ENCODE assay signal across 1 cellular context in the genomic region with DNA sequence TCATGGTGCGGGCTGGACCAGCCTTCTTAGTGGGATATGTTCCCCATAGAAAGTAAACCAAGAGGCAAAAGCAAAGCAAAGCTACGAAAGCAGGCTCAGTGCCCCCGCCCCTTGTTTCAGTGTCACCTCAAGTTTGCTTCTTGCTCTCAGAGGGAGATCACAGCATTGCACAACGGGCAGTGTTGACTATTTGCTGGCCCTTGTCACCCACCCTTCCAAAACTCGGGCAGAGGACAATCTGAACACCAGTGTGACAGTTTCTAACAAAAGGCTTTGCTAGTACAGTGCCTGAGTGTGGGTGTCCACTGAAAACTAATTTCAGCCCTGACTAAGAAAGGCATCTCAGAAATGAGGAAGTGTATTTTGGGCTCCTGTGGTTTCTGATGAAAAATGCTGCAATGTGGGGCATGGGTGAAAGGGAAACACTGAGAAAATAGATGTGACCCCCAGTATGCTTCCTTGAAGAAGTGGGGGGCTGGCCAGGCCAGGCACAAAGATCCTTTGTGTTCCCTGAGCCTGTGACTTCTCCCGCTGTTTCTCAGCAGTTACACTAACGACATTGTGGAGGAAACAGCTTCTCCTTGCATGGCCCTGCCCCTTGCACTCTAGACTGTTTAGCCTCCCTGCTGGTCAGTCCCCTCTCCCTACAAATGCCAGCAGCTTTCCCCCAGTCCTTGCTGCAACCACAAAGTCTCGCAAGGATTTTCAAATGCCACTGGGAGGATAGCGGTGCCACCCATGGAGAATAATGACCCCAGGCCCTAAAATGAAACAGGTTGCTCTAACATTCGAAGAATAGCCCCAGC.
TF ChIP-seq lines count a peak whose summit lies in the region.

No MANE protein-coding gene starts in this region.

TF ChIP-seq in HepG2, 621 proteins besides CTCF, POLR2A, EP300 and RAD21 (continued from another document and continues in another):
- TF ChIP-seq, protein P1, sequence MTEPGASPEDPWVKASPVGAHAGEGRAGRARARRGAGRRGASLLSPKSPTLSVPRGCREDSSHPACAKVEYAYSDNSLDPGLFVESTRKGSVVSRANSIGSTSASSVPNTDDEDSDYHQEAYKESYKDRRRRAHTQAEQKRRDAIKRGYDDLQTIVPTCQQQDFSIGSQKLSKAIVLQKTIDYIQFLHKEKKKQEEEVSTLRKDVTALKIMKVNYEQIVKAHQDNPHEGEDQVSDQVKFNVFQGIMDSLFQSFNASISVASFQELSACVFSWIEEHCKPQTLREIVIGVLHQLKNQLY (CRISPR knock-in tag; IDR thresholded peaks at IDR 0.05), result no peak
- no peak for TF ChIP-seq ZNF788 (CRISPR knock-in tag; IDR thresholded peaks at IDR 0.05; ENCODE audit: borderline replicate concordance)
- no peak for TF ChIP-seq RCOR2 (CRISPR knock-in tag; IDR thresholded peaks at IDR 0.05)
- TF ChIP-seq ZNF83 (CRISPR knock-in tag; IDR thresholded peaks at IDR 0.05; ENCODE audit: borderline replicate concordance), result no peak
- 0 out of 2 replicates have a peak, but pooled peaks have one; percentile 22 for TF ChIP-seq BCL6 (CRISPR knock-in tag; IDR thresholded peaks at IDR 0.05)
- TF ChIP-seq HNRNPH1 (optimal IDR thresholded peaks at IDR 0.05; ENCODE audit: low read depth, low read length), result no peak
- TF ChIP-seq PHF5A (CRISPR knock-in tag; IDR thresholded peaks at IDR 0.05; ENCODE audit: low read depth, unreplicated experiment), result no peak
- TF ChIP-seq GATAD2A (CRISPR knock-in tag; IDR thresholded peaks at IDR 0.05), result peak; percentile 41; the same call in 1 of the 2 replicates
- TF ChIP-seq ZNF547 (CRISPR knock-in tag; IDR thresholded peaks at IDR 0.05), result no peak
- TF ChIP-seq FOXJ3 (CRISPR knock-in tag; IDR thresholded peaks at IDR 0.05; ENCODE audit: borderline replicate concordance), result no peak
- TF ChIP-seq ZNF772 (CRISPR knock-in tag; IDR thresholded peaks at IDR 0.05), result no peak
- TF ChIP-seq BRCA1 (CRISPR knock-in tag; IDR thresholded peaks at IDR 0.05), result no peak
- no peak; the same call in 1 of the 2 replicates for TF ChIP-seq PHF8 (CRISPR knock-in tag; IDR thresholded peaks at IDR 0.05)
- TF ChIP-seq POGZ (CRISPR knock-in tag; IDR thresholded peaks at IDR 0.05), result no peak; the same call in 1 of the 2 replicates
- TF ChIP-seq, protein P2, sequence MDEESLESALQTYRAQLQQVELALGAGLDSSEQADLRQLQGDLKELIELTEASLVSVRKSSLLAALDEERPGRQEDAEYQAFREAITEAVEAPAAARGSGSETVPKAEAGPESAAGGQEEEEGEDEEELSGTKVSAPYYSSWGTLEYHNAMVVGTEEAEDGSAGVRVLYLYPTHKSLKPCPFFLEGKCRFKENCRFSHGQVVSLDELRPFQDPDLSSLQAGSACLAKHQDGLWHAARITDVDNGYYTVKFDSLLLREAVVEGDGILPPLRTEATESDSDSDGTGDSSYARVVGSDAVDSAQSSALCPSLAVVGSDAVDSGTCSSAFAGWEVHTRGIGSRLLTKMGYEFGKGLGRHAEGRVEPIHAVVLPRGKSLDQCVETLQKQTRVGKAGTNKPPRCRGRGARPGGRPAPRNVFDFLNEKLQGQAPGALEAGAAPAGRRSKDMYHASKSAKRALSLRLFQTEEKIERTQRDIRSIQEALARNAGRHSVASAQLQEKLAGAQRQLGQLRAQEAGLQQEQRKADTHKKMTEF (CRISPR knock-in tag; IDR thresholded peaks at IDR 0.05), result no peak
- no peak for TF ChIP-seq ZNF367 (CRISPR knock-in tag; IDR thresholded peaks at IDR 0.05; ENCODE audit: borderline replicate concordance)
- TF ChIP-seq ZNF30 (CRISPR knock-in tag; IDR thresholded peaks at IDR 0.05), result no peak
- no peak for TF ChIP-seq CCAR2 (optimal IDR thresholded peaks at IDR 0.05; ENCODE audit: low read depth, low read length)
- no peak for TF ChIP-seq NFYC (CRISPR knock-in tag; IDR thresholded peaks at IDR 0.05)
- no peak for TF ChIP-seq ZSCAN12 (CRISPR knock-in tag; IDR thresholded peaks at IDR 0.05)
- no peak for TF ChIP-seq FOXA1 (IDR thresholded peaks at IDR 0.05)
- TF ChIP-seq FOXA1 (CRISPR knock-in tag; IDR thresholded peaks at IDR 0.05), result peak; percentile 71
- TF ChIP-seq ZNF557 (CRISPR knock-in tag; IDR thresholded peaks at IDR 0.05), result no peak
- no peak for TF ChIP-seq SIX4 (CRISPR knock-in tag; IDR thresholded peaks at IDR 0.05)
- TF ChIP-seq ZFYVE20 (CRISPR knock-in tag; IDR thresholded peaks at IDR 0.05; ENCODE audit: borderline replicate concordance, low read depth), result no peak
- TF ChIP-seq ZNF431 (CRISPR knock-in tag; IDR thresholded peaks at IDR 0.05; ENCODE audit: borderline replicate concordance, low read depth), result no peak
- TF ChIP-seq, protein P3, sequence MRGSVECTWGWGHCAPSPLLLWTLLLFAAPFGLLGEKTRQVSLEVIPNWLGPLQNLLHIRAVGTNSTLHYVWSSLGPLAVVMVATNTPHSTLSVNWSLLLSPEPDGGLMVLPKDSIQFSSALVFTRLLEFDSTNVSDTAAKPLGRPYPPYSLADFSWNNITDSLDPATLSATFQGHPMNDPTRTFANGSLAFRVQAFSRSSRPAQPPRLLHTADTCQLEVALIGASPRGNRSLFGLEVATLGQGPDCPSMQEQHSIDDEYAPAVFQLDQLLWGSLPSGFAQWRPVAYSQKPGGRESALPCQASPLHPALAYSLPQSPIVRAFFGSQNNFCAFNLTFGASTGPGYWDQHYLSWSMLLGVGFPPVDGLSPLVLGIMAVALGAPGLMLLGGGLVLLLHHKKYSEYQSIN (CRISPR knock-in tag; IDR thresholded peaks at IDR 0.05; ENCODE audit: borderline replicate concordance), result no peak
- TF ChIP-seq ZNF879 (CRISPR knock-in tag; IDR thresholded peaks at IDR 0.05), result no peak
- TF ChIP-seq RBM22 (optimal IDR thresholded peaks at IDR 0.05; ENCODE audit: low read length), result no peak
- no peak for TF ChIP-seq MTF2 (CRISPR knock-in tag; IDR thresholded peaks at IDR 0.05; ENCODE audit: borderline replicate concordance)
- TF ChIP-seq KLF15 (CRISPR knock-in tag; IDR thresholded peaks at IDR 0.05; ENCODE audit: borderline replicate concordance), result no peak
- TF ChIP-seq REL (CRISPR knock-in tag; conservative IDR thresholded peaks at IDR 0.05), result no peak
- TF ChIP-seq ZNF326 (CRISPR knock-in tag; IDR thresholded peaks at IDR 0.05; ENCODE audit: borderline replicate concordance), result no peak
- TF ChIP-seq RORA (CRISPR knock-in tag; IDR thresholded peaks at IDR 0.05), result no peak
- TF ChIP-seq, protein P4, sequence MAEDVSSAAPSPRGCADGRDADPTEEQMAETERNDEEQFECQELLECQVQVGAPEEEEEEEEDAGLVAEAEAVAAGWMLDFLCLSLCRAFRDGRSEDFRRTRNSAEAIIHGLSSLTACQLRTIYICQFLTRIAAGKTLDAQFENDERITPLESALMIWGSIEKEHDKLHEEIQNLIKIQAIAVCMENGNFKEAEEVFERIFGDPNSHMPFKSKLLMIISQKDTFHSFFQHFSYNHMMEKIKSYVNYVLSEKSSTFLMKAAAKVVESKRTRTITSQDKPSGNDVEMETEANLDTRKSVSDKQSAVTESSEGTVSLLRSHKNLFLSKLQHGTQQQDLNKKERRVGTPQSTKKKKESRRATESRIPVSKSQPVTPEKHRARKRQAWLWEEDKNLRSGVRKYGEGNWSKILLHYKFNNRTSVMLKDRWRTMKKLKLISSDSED (CRISPR knock-in tag; IDR thresholded peaks at IDR 0.05), result no peak
- TF ChIP-seq NAIF1 (CRISPR knock-in tag; IDR thresholded peaks at IDR 0.05; ENCODE audit: borderline replicate concordance), result no peak
- TF ChIP-seq NR2F2 (IDR thresholded peaks at IDR 0.05; ENCODE audit: borderline replicate concordance, low read depth), result no peak
- TF ChIP-seq, protein P5, sequence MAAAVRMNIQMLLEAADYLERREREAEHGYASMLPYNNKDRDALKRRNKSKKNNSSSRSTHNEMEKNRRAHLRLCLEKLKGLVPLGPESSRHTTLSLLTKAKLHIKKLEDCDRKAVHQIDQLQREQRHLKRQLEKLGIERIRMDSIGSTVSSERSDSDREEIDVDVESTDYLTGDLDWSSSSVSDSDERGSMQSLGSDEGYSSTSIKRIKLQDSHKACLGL (CRISPR knock-in tag; IDR thresholded peaks at IDR 0.05), result peak; percentile 30; the same call in 1 of the 2 replicates
- TF ChIP-seq ZNF510 (CRISPR knock-in tag; IDR thresholded peaks at IDR 0.05; ENCODE audit: low read depth), result no peak
- TF ChIP-seq, protein P6, sequence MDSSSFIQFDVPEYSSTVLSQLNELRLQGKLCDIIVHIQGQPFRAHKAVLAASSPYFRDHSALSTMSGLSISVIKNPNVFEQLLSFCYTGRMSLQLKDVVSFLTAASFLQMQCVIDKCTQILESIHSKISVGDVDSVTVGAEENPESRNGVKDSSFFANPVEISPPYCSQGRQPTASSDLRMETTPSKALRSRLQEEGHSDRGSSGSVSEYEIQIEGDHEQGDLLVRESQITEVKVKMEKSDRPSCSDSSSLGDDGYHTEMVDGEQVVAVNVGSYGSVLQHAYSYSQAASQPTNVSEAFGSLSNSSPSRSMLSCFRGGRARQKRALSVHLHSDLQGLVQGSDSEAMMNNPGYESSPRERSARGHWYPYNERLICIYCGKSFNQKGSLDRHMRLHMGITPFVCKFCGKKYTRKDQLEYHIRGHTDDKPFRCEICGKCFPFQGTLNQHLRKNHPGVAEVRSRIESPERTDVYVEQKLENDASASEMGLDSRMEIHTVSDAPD (CRISPR knock-in tag; IDR thresholded peaks at IDR 0.05), result no peak
- TF ChIP-seq ZZZ3 (CRISPR knock-in tag; IDR thresholded peaks at IDR 0.05; ENCODE audit: borderline replicate concordance), result no peak
- no peak for TF ChIP-seq FOXP1 (IDR thresholded peaks at IDR 0.05)
- TF ChIP-seq FOXP1 (CRISPR knock-in tag; IDR thresholded peaks at IDR 0.05), result peak; percentile 46; the same call in 1 of the 2 replicates
- TF ChIP-seq, protein P7, sequence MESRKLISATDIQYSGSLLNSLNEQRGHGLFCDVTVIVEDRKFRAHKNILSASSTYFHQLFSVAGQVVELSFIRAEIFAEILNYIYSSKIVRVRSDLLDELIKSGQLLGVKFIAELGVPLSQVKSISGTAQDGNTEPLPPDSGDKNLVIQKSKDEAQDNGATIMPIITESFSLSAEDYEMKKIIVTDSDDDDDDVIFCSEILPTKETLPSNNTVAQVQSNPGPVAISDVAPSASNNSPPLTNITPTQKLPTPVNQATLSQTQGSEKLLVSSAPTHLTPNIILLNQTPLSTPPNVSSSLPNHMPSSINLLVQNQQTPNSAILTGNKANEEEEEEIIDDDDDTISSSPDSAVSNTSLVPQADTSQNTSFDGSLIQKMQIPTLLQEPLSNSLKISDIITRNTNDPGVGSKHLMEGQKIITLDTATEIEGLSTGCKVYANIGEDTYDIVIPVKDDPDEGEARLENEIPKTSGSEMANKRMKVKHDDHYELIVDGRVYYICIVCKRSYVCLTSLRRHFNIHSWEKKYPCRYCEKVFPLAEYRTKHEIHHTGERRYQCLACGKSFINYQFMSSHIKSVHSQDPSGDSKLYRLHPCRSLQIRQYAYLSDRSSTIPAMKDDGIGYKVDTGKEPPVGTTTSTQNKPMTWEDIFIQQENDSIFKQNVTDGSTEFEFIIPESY (CRISPR knock-in tag; IDR thresholded peaks at IDR 0.05), result no peak
- no peak for TF ChIP-seq SMARCC2 (IDR thresholded peaks at IDR 0.05)
- TF ChIP-seq, protein P8, sequence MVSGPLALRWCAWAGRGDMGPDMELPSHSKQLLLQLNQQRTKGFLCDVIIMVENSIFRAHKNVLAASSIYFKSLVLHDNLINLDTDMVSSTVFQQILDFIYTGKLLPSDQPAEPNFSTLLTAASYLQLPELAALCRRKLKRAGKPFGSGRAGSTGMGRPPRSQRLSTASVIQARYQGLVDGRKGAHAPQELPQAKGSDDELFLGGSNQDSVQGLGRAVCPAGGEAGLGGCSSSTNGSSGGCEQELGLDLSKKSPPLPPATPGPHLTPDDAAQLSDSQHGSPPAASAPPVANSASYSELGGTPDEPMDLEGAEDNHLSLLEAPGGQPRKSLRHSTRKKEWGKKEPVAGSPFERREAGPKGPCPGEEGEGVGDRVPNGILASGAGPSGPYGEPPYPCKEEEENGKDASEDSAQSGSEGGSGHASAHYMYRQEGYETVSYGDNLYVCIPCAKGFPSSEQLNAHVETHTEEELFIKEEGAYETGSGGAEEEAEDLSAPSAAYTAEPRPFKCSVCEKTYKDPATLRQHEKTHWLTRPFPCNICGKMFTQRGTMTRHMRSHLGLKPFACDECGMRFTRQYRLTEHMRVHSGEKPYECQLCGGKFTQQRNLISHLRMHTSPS (CRISPR knock-in tag; IDR thresholded peaks at IDR 0.05; ENCODE audit: low read depth), result no peak
- TF ChIP-seq ADNP (CRISPR knock-in tag; IDR thresholded peaks at IDR 0.05), result no peak
- no peak for TF ChIP-seq ZNF563 (CRISPR knock-in tag; IDR thresholded peaks at IDR 0.05)
- no peak for TF ChIP-seq ETV6 (CRISPR knock-in tag; conservative IDR thresholded peaks at IDR 0.05)
- TF ChIP-seq FIP1L1 (IDR thresholded peaks at IDR 0.05; ENCODE audit: borderline replicate concordance, insufficient read depth, low read depth, low read length), result no peak
- TF ChIP-seq MAZ (IDR thresholded peaks at IDR 0.05; ENCODE audit: borderline replicate concordance, low read depth, low read length), result no peak
- TF ChIP-seq MAZ (CRISPR knock-in tag; IDR thresholded peaks at IDR 0.05; ENCODE audit: low read depth), result no peak
- peak; percentile 38 for TF ChIP-seq ZNF781 (CRISPR knock-in tag; IDR thresholded peaks at IDR 0.05; ENCODE audit: borderline replicate concordance, not compliant biosample characterization)
- no peak for TF ChIP-seq NFIB (CRISPR knock-in tag; IDR thresholded peaks at IDR 0.05; ENCODE audit: borderline replicate concordance)
- TF ChIP-seq ZNF678 (CRISPR knock-in tag; IDR thresholded peaks at IDR 0.05), result no peak
- TF ChIP-seq EHMT2 (IDR thresholded peaks at IDR 0.05; ENCODE audit: borderline replicate concordance, low read depth, low read length), result no peak
- TF ChIP-seq, protein P9, sequence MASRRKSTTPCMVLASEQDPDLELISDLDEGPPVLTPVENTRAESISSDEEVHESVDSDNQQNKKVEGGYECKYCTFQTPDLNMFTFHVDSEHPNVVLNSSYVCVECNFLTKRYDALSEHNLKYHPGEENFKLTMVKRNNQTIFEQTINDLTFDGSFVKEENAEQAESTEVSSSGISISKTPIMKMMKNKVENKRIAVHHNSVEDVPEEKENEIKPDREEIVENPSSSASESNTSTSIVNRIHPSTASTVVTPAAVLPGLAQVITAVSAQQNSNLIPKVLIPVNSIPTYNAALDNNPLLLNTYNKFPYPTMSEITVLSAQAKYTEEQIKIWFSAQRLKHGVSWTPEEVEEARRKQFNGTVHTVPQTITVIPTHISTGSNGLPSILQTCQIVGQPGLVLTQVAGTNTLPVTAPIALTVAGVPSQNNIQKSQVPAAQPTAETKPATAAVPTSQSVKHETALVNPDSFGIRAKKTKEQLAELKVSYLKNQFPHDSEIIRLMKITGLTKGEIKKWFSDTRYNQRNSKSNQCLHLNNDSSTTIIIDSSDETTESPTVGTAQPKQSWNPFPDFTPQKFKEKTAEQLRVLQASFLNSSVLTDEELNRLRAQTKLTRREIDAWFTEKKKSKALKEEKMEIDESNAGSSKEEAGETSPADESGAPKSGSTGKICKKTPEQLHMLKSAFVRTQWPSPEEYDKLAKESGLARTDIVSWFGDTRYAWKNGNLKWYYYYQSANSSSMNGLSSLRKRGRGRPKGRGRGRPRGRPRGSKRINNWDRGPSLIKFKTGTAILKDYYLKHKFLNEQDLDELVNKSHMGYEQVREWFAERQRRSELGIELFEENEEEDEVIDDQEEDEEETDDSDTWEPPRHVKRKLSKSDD (CRISPR knock-in tag; IDR thresholded peaks at IDR 0.05; ENCODE audit: low read depth), result no peak
